Comparison of ENCODE assay signal across 16 cellular contexts in genomic region chr1:27581823-27582243, GRCh38. TPM values are rescaled to one million over a fixed set of nuclear protein-coding genes. Genes with fewer than 3 reads are reported as not detected.
DNase-seq lines count a peak whose midpoint lies in the region; ATAC-seq and TF ChIP-seq lines count a peak whose summit lies in the region.
"Had no signal": no experiment of that assay in that cellular context is flagged by ENCODE, and none has a peak within 500 bp of the region (broad histone marks: within the 10 kb centered on the region; RNA-seq: fewer than 3 reads in every experiment).

No MANE protein-coding gene starts in this region.

- H3K9me3 Mint-ChIP-seq in activated T-helper 1 cell treated with anti-CD3 and anti-CD28 coated beads, Interleukin-12 subunit alpha, Interleukin-12 subunit beta, Interleukin-2, Interleukin-4 antibody, amounts not matched to agents 30 ng/mL and 10 ng/mL and 1 ng/mL, durations not matched to agents 14 hours and 24 hours and 36 hours, result no peaks in the 10 kb centered on the region
- no peaks in the 10 kb centered on the region for H3K9me3 Mint-ChIP-seq in nephron progenitor cell
- H3K9me3 Mint-ChIP-seq: naive thymus-derived CD8-positive, alpha-beta T cell had no signal

- peaks cover 12% of the 10 kb centered on the region for H3K36me3 Mint-ChIP-seq in activated T-helper 1 cell treated with anti-CD3 and anti-CD28 coated beads, Interleukin-12 subunit alpha, Interleukin-12 subunit beta, Interleukin-2, Interleukin-4 antibody, amounts not matched to agents 30 ng/mL and 10 ng/mL and 1 ng/mL, durations not matched to agents 14 hours and 24 hours and 36 hours (ENCODE audit: low read depth)
- peaks cover 35% of the 10 kb centered on the region for H3K36me3 Mint-ChIP-seq in nephron progenitor cell (ENCODE audit: low read depth)

- no peak for TF ChIP-seq CTCF in gastroesophageal sphincter (IDR thresholded peaks at IDR 0.05)
- TF ChIP-seq CTCF in nephron progenitor cell (IDR thresholded peaks at IDR 0.05), result no peak
- TF ChIP-seq CTCF in thoracic aorta (IDR thresholded peaks at IDR 0.05), result no peak

- H3K4me1 ChIP-seq in gastroesophageal sphincter (peaks cover 0 to 97% (median 19%) of the 10 kb centered on the region in 3 donors), thoracic aorta (ENCODE audit: control insufficient read depth in 1 of 2, low read depth in 2 of 2) (peaks cover 26 to 67% of the 10 kb centered on the region in 2 donors)
- H3K4me1 ChIP-seq: foreskin keratinocyte had no signal

- peaks cover 11% of the 10 kb centered on the region for H3K4me1 Mint-ChIP-seq in activated T-helper 1 cell treated with anti-CD3 and anti-CD28 coated beads, Interleukin-12 subunit alpha, Interleukin-12 subunit beta, Interleukin-2, Interleukin-4 antibody, amounts not matched to agents 30 ng/mL and 10 ng/mL and 1 ng/mL, durations not matched to agents 14 hours and 24 hours and 36 hours (ENCODE audit: low read depth)
- H3K4me1 Mint-ChIP-seq in nephron progenitor cell, result peaks cover 53% of the 10 kb centered on the region

- no peak overlapping the region for H3K4me3 Mint-ChIP-seq in activated T-helper 1 cell treated with anti-CD3 and anti-CD28 coated beads, Interleukin-12 subunit alpha, Interleukin-12 subunit beta, Interleukin-2, Interleukin-4 antibody, amounts not matched to agents 30 ng/mL and 10 ng/mL and 1 ng/mL, durations not matched to agents 14 hours and 24 hours and 36 hours
- H3K4me3 Mint-ChIP-seq in nephron progenitor cell, result peak overlapping the region; percentile 55
- H3K4me3 Mint-ChIP-seq: CD14-positive monocyte had no signal

- DNase-seq in activated T-helper 1 cell treated with anti-CD3 and anti-CD28 coated beads, Interleukin-12 subunit alpha, Interleukin-12 subunit beta, Interleukin-2, Interleukin-4 antibody, amounts not matched to agents 30 ng/mL and 10 ng/mL and 1 ng/mL, durations not matched to agents 14 hours and 24 hours and 36 hours (ENCODE audit: low spot score), result no peak
- no peak for DNase-seq in nephron progenitor cell
- DNase-seq in thoracic aorta (ENCODE audit: low spot score), result no peak
- no peak for DNase-seq in HUDEP-2 (lab: John Stamatoyannopoulos, UW; ENCODE audit: unreplicated experiment in 76 of 76)
- no peak for DNase-seq in stimulated activated naive CD4-positive, alpha-beta T cell (lab: John Stamatoyannopoulos, UW)
- no peak for DNase-seq in posterior cingulate gyrus
- no peak for DNase-seq in Ammon's horn (ENCODE audit: low spot score)
- DNase-seq: activated CD8-positive, alpha-beta memory T cell treated with anti-CD3 and anti-CD28 coated beads, Interleukin-2, amount 50 U/mL, for 48 hours; foreskin keratinocyte; HCEC 1CT; MG63; naive thymus-derived CD8-positive, alpha-beta T cell; WERI-Rb-1 had no signal

- no peaks in the 10 kb centered on the region for H3K9me3 ChIP-seq in gastroesophageal sphincter
- no peaks in the 10 kb centered on the region for H3K9me3 ChIP-seq in thoracic aorta
- H3K9me3 ChIP-seq: MG63 had no signal

- 45 to 46% methylated on average over 5 to 6 of the region's 6 CpGs for WGBS in gastroesophageal sphincter (ENCODE audit: low coverage in 1 of 2), 2 donors

- peak; percentile 81 for ATAC-seq in gastroesophageal sphincter
- peak; percentile 52 for ATAC-seq in thoracic aorta (ENCODE audit: insufficient number of reproducible peaks, low FRiP score, low read depth)
- ATAC-seq: foreskin keratinocyte; naive thymus-derived CD8-positive, alpha-beta T cell had no signal

- H3K4me3 ChIP-seq in gastroesophageal sphincter (no peak overlapping the region), thoracic aorta (no peak overlapping the region)
- H3K4me3 ChIP-seq: MG63 had no signal

- no peak for TF ChIP-seq EP300 in gastroesophageal sphincter (IDR thresholded peaks at IDR 0.05)

- H3K27me3 ChIP-seq in gastroesophageal sphincter (no peaks in the 10 kb centered on the region), thoracic aorta (replicated peaks; ENCODE audit: insufficient read depth) (no peaks in the 10 kb centered on the region)
- H3K27me3 ChIP-seq: foreskin keratinocyte, MG63 had no signal

- H3K27ac Mint-ChIP-seq in activated T-helper 1 cell treated with anti-CD3 and anti-CD28 coated beads, Interleukin-12 subunit alpha, Interleukin-12 subunit beta, Interleukin-2, Interleukin-4 antibody, amounts not matched to agents 30 ng/mL and 10 ng/mL and 1 ng/mL, durations not matched to agents 14 hours and 24 hours and 36 hours, result peak overlapping the region; percentile 18
- peak overlapping the region; percentile 84 for H3K27ac Mint-ChIP-seq in nephron progenitor cell
- H3K27ac Mint-ChIP-seq: CD14-positive monocyte had no signal

- intact Hi-C loops in activated T-helper 1 cell treated with anti-CD3 and anti-CD28 coated beads, Interleukin-12 subunit alpha, Interleukin-12 subunit beta, Interleukin-2, Interleukin-4 antibody, amounts not matched to agents 30 ng/mL and 10 ng/mL and 1 ng/mL, durations not matched to agents 14 hours and 24 hours and 36 hours (cut with micrococcal nuclease), result no loop called here
- intact Hi-C loops in posterior cingulate gyrus (cut with DNase I), result no loop called here

- H3K27ac ChIP-seq in gastroesophageal sphincter (peak overlapping the region in 3 of 4 donors; percentile 60 to 98 (median 71)), thoracic aorta (peak overlapping the region; percentile 73 to 80)
- H3K27ac ChIP-seq: foreskin keratinocyte, WERI-Rb-1 had no signal

- TF ChIP-seq POLR2A in gastroesophageal sphincter (IDR thresholded peaks at IDR 0.05), result no peak

- peaks cover 9% of the 10 kb centered on the region for H3K27me3 Mint-ChIP-seq in activated T-helper 1 cell treated with anti-CD3 and anti-CD28 coated beads, Interleukin-12 subunit alpha, Interleukin-12 subunit beta, Interleukin-2, Interleukin-4 antibody, amounts not matched to agents 30 ng/mL and 10 ng/mL and 1 ng/mL, durations not matched to agents 14 hours and 24 hours and 36 hours (ENCODE audit: insufficient read depth)
- H3K27me3 Mint-ChIP-seq in nephron progenitor cell (ENCODE audit: low read depth, poor library complexity), result no peaks in the 10 kb centered on the region
- H3K27me3 Mint-ChIP-seq: naive thymus-derived CD8-positive, alpha-beta T cell had no signal

- H3K36me3 ChIP-seq in gastroesophageal sphincter (no peaks in the 10 kb centered on the region), thoracic aorta (no peaks in the 10 kb centered on the region)
- H3K36me3 ChIP-seq: MG63 had no signal

RNA-seq across cellular contexts. Expression of gene AHDC1, which starts 22.1 kb away (rescaled TPM):
- 33.7 and 33.9 TPM in 2 replicates for total RNA-seq in activated T-helper 1 cell treated with anti-CD3 and anti-CD28 coated beads, Interleukin-12 subunit alpha, Interleukin-12 subunit beta, Interleukin-2, Interleukin-4 antibody, amounts not matched to agents 30 ng/mL and 10 ng/mL and 1 ng/mL, durations not matched to agents 14 hours and 24 hours and 36 hours
- 10 to 100 TPM; 18.2 to 50.3 (median 27.7) TPM for total RNA-seq in gastroesophageal sphincter
- total RNA-seq in thoracic aorta, result 10 to 100 TPM; 38.3 to 55.4 TPM

RNA-seq across cellular contexts. Expression of gene FGR, which starts 53.2 kb away (rescaled TPM):
- 0.21 and 0.27 TPM in 2 replicates for total RNA-seq in activated T-helper 1 cell treated with anti-CD3 and anti-CD28 coated beads, Interleukin-12 subunit alpha, Interleukin-12 subunit beta, Interleukin-2, Interleukin-4 antibody, amounts not matched to agents 30 ng/mL and 10 ng/mL and 1 ng/mL, durations not matched to agents 14 hours and 24 hours and 36 hours
- total RNA-seq in gastroesophageal sphincter (10 to 100 TPM in 3 of 4 donors, 1 to 10 TPM in 1; 9.2 to 17.8 (median 10.1) TPM), thoracic aorta (10 to 100 TPM; 17.0 to 21.5 TPM)
- total RNA-seq: foreskin keratinocyte, SK-MEL-5 had no signal
